ENCODE assay signal across 15 cellular contexts in the genomic region with DNA sequence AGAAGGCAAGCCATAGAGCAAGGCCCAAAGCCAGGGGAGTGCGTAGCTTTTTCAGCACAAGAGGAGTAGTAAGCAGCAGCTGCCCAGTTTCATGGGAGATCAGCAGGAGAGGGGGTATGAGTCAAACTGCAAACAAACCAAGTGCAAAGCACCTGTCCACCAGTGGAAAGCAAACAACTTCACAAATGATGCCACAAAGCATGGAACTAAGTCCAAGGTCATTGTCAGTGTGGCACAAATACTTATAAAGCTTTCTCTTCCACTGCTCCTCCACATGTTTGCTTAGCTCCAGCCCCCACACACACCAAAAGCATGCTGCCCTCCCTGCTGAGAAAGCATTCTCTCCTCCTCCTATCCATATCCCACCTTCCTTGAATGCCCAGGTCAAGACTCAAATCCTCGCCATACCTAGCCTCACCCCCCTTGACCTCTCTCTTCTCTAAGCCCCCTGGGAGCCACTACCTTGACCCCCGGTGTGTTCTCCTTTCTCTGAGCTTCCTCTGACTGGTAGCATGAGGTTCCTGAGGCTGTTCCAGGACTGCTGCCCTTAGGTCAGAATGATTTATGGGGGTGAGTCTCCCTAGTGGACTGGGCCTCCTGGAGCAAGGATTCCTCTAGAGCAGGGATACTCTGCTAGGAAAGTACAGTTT.
DNase-seq lines count a peak whose midpoint lies in the region; ATAC-seq, FAIRE-seq and TF ChIP-seq lines count a peak whose summit lies in the region.
"Had no signal": no experiment of that assay in that cellular context is flagged by ENCODE, and none has a peak within 500 bp of the region (broad histone marks: within the 10 kb centered on the region; RNA-seq: fewer than 3 reads in every experiment).

No MANE protein-coding gene starts in this region.

- H3K27me3 Mint-ChIP-seq in CD8-positive, alpha-beta memory T cell, result no peaks in the 10 kb centered on the region

- H3K27ac ChIP-seq in hepatocyte (peak overlapping the region; percentile 99), small intestine (ENCODE audit: low read depth in 1 of 2, low read length in 1 of 2) (peak overlapping the region in 1 of 2 donors; percentile 15)
- H3K27ac ChIP-seq in CD8-positive, alpha-beta memory T cell (ENCODE audit: low read depth, low read length), result no peak overlapping the region
- H3K27ac ChIP-seq: GM23248 had no signal

- no peaks in the 10 kb centered on the region for H3K9me2 ChIP-seq in hepatocyte (replicated peaks; ENCODE audit: insufficient read depth)

- H3K36me3 ChIP-seq in hepatocyte (replicated peaks; ENCODE audit: insufficient read depth, low read depth) (no peaks in the 10 kb centered on the region), small intestine (ENCODE audit: control insufficient read depth in 2 of 2, insufficient read depth in 2 of 2, low read length in 2 of 2) (peaks cover 0 to 13% of the 10 kb centered on the region in 2 donors)
- peaks cover 4% of the 10 kb centered on the region for H3K36me3 ChIP-seq in CD8-positive, alpha-beta memory T cell (ENCODE audit: insufficient read depth, low read length)
- H3K36me3 ChIP-seq: neutrophil had no signal

- ATAC-seq in HG02678 (IDR thresholded peaks at IDR 0.05; ENCODE audit: unreplicated experiment) (no peak), GM18519 (IDR thresholded peaks at IDR 0.05; ENCODE audit: low FRiP score, unreplicated experiment) (no peak)

- DNase-seq in LNCaP clone FGC (ENCODE audit: low read depth) (peak; percentile 69), NCI-H69 (lab: John Stamatoyannopoulos, UW) (peak; percentile 94), hepatocyte (ENCODE audit: low spot score) (peak; percentile 76), small intestine (peak; percentile 59), AML-193 (lab: John Stamatoyannopoulos, UW) (no peak)
- no peak for DNase-seq in CD8-positive, alpha-beta memory T cell
- DNase-seq: activated CD4-positive, CD25-positive, alpha-beta regulatory T cell treated with anti-CD3 and anti-CD28 coated beads, Interleukin-2, amount 50 U/mL, for 72 hours; erythroblast; GM23248; NCI-H2227 treated with DMSO at 0.1 percent for 48 hours had no signal

- H3K4me3 ChIP-seq in LNCaP clone FGC (ENCODE audit: low read depth, low read length) (no peak overlapping the region), hepatocyte (no peak overlapping the region), small intestine (ENCODE audit: low read depth in 1 of 2, low read length in 2 of 2) (no peak overlapping the region)
- no peak overlapping the region for H3K4me3 ChIP-seq in CD8-positive, alpha-beta memory T cell (ENCODE audit: low read length)
- H3K4me3 ChIP-seq: GM23248, smooth muscle cell had no signal

- H3K36me3 Mint-ChIP-seq in CD8-positive, alpha-beta memory T cell, result peaks cover 0 to 59% (median 27%) of the 10 kb centered on the region in 3 donors

- WGBS in hepatocyte (ENCODE audit: low lambda C conversion rate, missing lambda C conversion rate), result 76% methylated on average over 3 of the region's 3 CpGs
- WGBS in small intestine, 3 donors, result 74 to 83% (median 80%) methylated on average over 3 of the region's 3 CpGs

- peak overlapping the region; percentile 55 for H3K4me2 ChIP-seq in hepatocyte
- H3K4me2 ChIP-seq: smooth muscle cell had no signal

- peaks cover 5% of the 10 kb centered on the region for H3K79me2 ChIP-seq in hepatocyte

- CTCF ChIA-PET in CD8-positive, alpha-beta memory T cell (lab: Charles Lee), result no interaction called here

- H3K27me3 ChIP-seq in hepatocyte, result no peaks in the 10 kb centered on the region
- no peaks in the 10 kb centered on the region for H3K27me3 ChIP-seq in small intestine (ENCODE audit: control insufficient read depth in 2 of 2, insufficient read depth in 2 of 2, low read length in 2 of 2)
- H3K27me3 ChIP-seq in CD8-positive, alpha-beta memory T cell (ENCODE audit: insufficient read depth, low read length, poor library complexity, severe bottlenecking), result no peaks in the 10 kb centered on the region
- H3K27me3 ChIP-seq: neutrophil had no signal

- H3K4me1 Mint-ChIP-seq in CD8-positive, alpha-beta memory T cell, result no peaks in the 10 kb centered on the region

- H3K9me3 Mint-ChIP-seq in CD8-positive, alpha-beta memory T cell, result no peaks in the 10 kb centered on the region

- POLR2A ChIA-PET in CD8-positive, alpha-beta memory T cell (lab: Charles Lee), result no interaction called here

- FAIRE-seq in small intestine (lab: Jason Lieb, UNC), result no peak
- FAIRE-seq: G401.6 had no signal

- no peaks in the 10 kb centered on the region for H4K20me1 ChIP-seq in hepatocyte (ENCODE audit: insufficient read depth, poor library complexity, severe bottlenecking)

- H3K4me1 ChIP-seq in hepatocyte (ENCODE audit: insufficient read depth), result peaks cover 29% of the 10 kb centered on the region
- H3K4me1 ChIP-seq in small intestine (ENCODE audit: control insufficient read depth in 2 of 2, insufficient read depth in 1 of 2, low read depth in 1 of 2, low read length in 1 of 2), result peaks cover 0 to 3% of the 10 kb centered on the region in 2 donors
- H3K4me1 ChIP-seq in CD8-positive, alpha-beta memory T cell (ENCODE audit: insufficient read depth, low read length), result no peaks in the 10 kb centered on the region

- peak overlapping the region in 1 of 8 donors; percentile 80 for H3K27ac Mint-ChIP-seq in CD8-positive, alpha-beta memory T cell

- no peak for TF ChIP-seq CTCF in LNCaP clone FGC (IDR thresholded peaks at IDR 0.05; ENCODE audit: control insufficient read depth, extremely low read depth, insufficient read depth)
- no peak for TF ChIP-seq CTCF in hepatocyte (IDR thresholded peaks at IDR 0.05; ENCODE audit: poor library complexity)

- H3K4me3 Mint-ChIP-seq in CD8-positive, alpha-beta memory T cell, result no peak overlapping the region

- no peak overlapping the region for H2AFZ ChIP-seq in hepatocyte
- H2AFZ ChIP-seq: GM23248 had no signal

- H3K9me3 ChIP-seq in hepatocyte (ENCODE audit: low read depth) (no peaks in the 10 kb centered on the region), small intestine (ENCODE audit: control insufficient read depth, low read depth) (no peaks in the 10 kb centered on the region)
- no peaks in the 10 kb centered on the region for H3K9me3 ChIP-seq in CD8-positive, alpha-beta memory T cell (ENCODE audit: low read length)
- H3K9me3 ChIP-seq: neutrophil had no signal

Comparison
In these comparisons a context has a peak if more than half of its experiments do, and no peak if none do; other contexts are left out.
1. DNase-seq: peak in LNCaP clone FGC (single experiment), NCI-H69 (single experiment), hepatocyte (single experiment) and small intestine (single experiment); none in AML-193 (0 of 2) and CD8-positive, alpha-beta memory T cell (0 of 5).